1 cellular context compared by ENCODE assay signal in the genomic region with DNA sequence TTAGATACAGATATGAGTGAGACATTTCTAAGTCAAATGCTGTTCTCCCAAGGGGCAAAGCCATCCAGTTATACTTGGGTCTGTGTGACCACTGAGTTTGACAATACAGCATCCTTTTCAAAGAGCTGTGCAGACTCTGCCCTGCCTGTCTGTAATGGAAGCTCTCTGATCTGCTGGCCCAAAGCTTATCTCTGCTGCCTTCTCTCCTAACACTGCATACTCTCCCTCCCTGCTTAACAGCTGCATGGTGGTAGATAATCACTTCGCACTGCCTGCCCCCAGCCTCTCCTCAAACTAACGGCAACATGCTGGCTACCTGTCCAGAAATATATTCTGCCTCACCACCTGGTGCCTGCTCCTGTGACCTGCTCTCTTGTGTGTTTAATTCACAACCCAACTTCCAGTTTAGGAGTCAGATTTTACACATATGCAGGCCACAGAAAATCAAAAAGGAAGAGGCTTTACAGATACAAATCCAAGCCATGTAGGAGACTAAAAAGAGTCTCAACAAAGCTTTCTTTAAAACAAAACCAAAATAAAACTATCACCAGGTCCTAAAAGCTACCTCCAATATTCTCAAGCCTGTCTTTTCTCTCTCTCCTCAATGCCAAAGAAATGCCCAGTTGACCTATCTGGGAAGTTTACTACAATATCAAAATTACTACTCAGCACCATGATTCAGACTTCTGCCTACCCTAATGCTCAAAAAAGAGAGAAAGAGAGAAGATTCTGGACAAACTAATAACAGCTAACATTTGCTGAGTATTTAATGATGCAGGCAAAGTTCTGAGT.
TF ChIP-seq lines count a peak whose summit lies in the region.

No MANE protein-coding gene starts in this region.

TF ChIP-seq in K562, 482 proteins besides CTCF, POLR2A, EP300 and RAD21 (continued from another document and continues in another):
- TF ChIP-seq, protein P1, sequence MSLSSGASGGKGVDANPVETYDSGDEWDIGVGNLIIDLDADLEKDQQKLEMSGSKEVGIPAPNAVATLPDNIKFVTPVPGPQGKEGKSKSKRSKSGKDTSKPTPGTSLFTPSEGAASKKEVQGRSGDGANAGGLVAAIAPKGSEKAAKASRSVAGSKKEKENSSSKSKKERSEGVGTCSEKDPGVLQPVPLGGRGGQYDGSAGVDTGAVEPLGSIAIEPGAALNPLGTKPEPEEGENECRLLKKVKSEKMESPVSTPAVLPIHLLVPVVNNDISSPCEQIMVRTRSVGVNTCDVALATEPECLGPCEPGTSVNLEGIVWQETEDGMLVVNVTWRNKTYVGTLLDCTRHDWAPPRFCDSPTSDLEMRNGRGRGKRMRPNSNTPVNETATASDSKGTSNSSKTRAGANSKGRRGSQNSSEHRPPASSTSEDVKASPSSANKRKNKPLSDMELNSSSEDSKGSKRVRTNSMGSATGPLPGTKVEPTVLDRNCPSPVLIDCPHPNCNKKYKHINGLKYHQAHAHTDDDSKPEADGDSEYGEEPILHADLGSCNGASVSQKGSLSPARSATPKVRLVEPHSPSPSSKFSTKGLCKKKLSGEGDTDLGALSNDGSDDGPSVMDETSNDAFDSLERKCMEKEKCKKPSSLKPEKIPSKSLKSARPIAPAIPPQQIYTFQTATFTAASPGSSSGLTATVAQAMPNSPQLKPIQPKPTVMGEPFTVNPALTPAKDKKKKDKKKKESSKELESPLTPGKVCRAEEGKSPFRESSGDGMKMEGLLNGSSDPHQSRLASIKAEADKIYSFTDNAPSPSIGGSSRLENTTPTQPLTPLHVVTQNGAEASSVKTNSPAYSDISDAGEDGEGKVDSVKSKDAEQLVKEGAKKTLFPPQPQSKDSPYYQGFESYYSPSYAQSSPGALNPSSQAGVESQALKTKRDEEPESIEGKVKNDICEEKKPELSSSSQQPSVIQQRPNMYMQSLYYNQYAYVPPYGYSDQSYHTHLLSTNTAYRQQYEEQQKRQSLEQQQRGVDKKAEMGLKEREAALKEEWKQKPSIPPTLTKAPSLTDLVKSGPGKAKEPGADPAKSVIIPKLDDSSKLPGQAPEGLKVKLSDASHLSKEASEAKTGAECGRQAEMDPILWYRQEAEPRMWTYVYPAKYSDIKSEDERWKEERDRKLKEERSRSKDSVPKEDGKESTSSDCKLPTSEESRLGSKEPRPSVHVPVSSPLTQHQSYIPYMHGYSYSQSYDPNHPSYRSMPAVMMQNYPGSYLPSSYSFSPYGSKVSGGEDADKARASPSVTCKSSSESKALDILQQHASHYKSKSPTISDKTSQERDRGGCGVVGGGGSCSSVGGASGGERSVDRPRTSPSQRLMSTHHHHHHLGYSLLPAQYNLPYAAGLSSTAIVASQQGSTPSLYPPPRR (CRISPR knock-in tag; IDR thresholded peaks at IDR 0.05; ENCODE audit: borderline replicate concordance), result no peak
- TF ChIP-seq ZFP1 (CRISPR knock-in tag; IDR thresholded peaks at IDR 0.05) (no peak), PPARD (CRISPR knock-in tag; IDR thresholded peaks at IDR 0.05) (no peak), HDAC2 (IDR thresholded peaks at IDR 0.05) (peak; percentile 94), SRSF1 (IDR thresholded peaks at IDR 0.05; ENCODE audit: low read depth, low read length) (no peak), SMAD3 (CRISPR knock-in tag; conservative IDR thresholded peaks at IDR 0.05) (no peak), FUS (optimal IDR thresholded peaks at IDR 0.05; ENCODE audit: low read depth, low read length) (no peak), ZNF717 (CRISPR knock-in tag; IDR thresholded peaks at IDR 0.05) (no peak), CBX8 (IDR thresholded peaks at IDR 0.05; ENCODE audit: borderline replicate concordance, extremely low read depth, low read depth, low read length, poor library complexity, severe bottlenecking) (no peak), GABPA (tag; conservative IDR thresholded peaks at IDR 0.05; ENCODE audit: low read depth) (no peak), NR4A1 (CRISPR knock-in tag; IDR thresholded peaks at IDR 0.05) (no peak), NR4A1 (tag; IDR thresholded peaks at IDR 0.05) (0 out of 2 replicates have a peak, but pooled peaks have one; percentile 34), CAMTA2 (CRISPR knock-in tag; conservative IDR thresholded peaks at IDR 0.05) (no peak), PTTG1 (tag; IDR thresholded peaks at IDR 0.05; ENCODE audit: low read depth) (no peak), YY1 (IDR thresholded peaks at IDR 0.05; ENCODE audit: borderline replicate concordance in 1 of 3, control insufficient read depth in 1 of 3, extremely low read depth in 1 of 3, insufficient read depth in 3 of 3, insufficient read length in 1 of 3, insufficient replicate concordance in 2 of 3, low read depth in 1 of 3, low read length in 2 of 3) (peak in 2 of 3 experiments; percentile 29 to 61), ZNF436 (CRISPR knock-in tag; IDR thresholded peaks at IDR 0.05) (no peak), BRCA1 (IDR thresholded peaks at IDR 0.05) (no peak), BRCA1 (CRISPR knock-in tag; IDR thresholded peaks at IDR 0.05) (no peak), ZNF316 (IDR thresholded peaks at IDR 0.05) (peak; percentile 21; the same call in 1 of the 2 replicates), LEF1 (IDR thresholded peaks at IDR 0.05) (peak; percentile 90), MED1 (CRISPR knock-in tag; IDR thresholded peaks at IDR 0.05; ENCODE audit: borderline replicate concordance) (no peak), NR1H2 (CRISPR knock-in tag; IDR thresholded peaks at IDR 0.05) (no peak), SPI1 (IDR thresholded peaks at IDR 0.05; ENCODE audit: borderline replicate concordance, low read depth, low read length) (no peak), SIX5 (IDR thresholded peaks at IDR 0.05; ENCODE audit: borderline replicate concordance in 1 of 2, insufficient read depth in 1 of 2, low read depth in 1 of 2, low read length in 2 of 2) (no peak), NFE2 (IDR thresholded peaks at IDR 0.05; ENCODE audit: low read depth) (peak; percentile 36; the same call in 1 of the 2 replicates), ZNF696 (CRISPR knock-in tag; conservative IDR thresholded peaks at IDR 0.05) (no peak), MTA1 (IDR thresholded peaks at IDR 0.05; ENCODE audit: borderline replicate concordance) (peak; percentile 83)
- TF ChIP-seq, protein P2, sequence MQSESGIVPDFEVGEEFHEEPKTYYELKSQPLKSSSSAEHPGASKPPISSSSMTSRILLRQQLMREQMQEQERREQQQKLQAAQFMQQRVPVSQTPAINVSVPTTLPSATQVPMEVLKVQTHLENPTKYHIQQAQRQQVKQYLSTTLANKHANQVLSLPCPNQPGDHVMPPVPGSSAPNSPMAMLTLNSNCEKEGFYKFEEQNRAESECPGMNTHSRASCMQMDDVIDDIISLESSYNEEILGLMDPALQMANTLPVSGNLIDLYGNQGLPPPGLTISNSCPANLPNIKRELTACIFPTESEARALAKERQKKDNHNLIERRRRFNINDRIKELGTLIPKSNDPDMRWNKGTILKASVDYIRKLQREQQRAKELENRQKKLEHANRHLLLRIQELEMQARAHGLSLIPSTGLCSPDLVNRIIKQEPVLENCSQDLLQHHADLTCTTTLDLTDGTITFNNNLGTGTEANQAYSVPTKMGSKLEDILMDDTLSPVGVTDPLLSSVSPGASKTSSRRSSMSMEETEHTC (IDR thresholded peaks at IDR 0.05), result peak; percentile 63; the same call in 1 of the 2 replicates
- TF ChIP-seq, protein P3, sequence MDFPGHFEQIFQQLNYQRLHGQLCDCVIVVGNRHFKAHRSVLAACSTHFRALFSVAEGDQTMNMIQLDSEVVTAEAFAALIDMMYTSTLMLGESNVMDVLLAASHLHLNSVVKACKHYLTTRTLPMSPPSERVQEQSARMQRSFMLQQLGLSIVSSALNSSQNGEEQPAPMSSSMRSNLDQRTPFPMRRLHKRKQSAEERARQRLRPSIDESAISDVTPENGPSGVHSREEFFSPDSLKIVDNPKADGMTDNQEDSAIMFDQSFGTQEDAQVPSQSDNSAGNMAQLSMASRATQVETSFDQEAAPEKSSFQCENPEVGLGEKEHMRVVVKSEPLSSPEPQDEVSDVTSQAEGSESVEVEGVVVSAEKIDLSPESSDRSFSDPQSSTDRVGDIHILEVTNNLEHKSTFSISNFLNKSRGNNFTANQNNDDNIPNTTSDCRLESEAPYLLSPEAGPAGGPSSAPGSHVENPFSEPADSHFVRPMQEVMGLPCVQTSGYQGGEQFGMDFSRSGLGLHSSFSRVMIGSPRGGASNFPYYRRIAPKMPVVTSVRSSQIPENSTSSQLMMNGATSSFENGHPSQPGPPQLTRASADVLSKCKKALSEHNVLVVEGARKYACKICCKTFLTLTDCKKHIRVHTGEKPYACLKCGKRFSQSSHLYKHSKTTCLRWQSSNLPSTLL (IDR thresholded peaks at IDR 0.05), result no peak
- TF ChIP-seq, protein P4, sequence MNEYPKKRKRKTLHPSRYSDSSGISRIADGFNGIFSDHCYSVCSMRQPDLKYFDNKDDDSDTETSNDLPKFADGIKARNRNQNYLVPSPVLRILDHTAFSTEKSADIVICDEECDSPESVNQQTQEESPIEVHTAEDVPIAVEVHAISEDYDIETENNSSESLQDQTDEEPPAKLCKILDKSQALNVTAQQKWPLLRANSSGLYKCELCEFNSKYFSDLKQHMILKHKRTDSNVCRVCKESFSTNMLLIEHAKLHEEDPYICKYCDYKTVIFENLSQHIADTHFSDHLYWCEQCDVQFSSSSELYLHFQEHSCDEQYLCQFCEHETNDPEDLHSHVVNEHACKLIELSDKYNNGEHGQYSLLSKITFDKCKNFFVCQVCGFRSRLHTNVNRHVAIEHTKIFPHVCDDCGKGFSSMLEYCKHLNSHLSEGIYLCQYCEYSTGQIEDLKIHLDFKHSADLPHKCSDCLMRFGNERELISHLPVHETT (CRISPR knock-in tag; conservative IDR thresholded peaks at IDR 0.05 in 1 of 2, IDR thresholded peaks at IDR 0.05 in 1 of 2), result peak in 1 of 2 experiments; percentile 65; a peak in 1 of 4 replicates
- TF ChIP-seq, protein P5, sequence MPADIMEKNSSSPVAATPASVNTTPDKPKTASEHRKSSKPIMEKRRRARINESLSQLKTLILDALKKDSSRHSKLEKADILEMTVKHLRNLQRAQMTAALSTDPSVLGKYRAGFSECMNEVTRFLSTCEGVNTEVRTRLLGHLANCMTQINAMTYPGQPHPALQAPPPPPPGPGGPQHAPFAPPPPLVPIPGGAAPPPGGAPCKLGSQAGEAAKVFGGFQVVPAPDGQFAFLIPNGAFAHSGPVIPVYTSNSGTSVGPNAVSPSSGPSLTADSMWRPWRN (IDR thresholded peaks at IDR 0.05; ENCODE audit: low read depth), result peak; percentile 64; the same call in 1 of the 2 replicates
- TF ChIP-seq, protein P6, sequence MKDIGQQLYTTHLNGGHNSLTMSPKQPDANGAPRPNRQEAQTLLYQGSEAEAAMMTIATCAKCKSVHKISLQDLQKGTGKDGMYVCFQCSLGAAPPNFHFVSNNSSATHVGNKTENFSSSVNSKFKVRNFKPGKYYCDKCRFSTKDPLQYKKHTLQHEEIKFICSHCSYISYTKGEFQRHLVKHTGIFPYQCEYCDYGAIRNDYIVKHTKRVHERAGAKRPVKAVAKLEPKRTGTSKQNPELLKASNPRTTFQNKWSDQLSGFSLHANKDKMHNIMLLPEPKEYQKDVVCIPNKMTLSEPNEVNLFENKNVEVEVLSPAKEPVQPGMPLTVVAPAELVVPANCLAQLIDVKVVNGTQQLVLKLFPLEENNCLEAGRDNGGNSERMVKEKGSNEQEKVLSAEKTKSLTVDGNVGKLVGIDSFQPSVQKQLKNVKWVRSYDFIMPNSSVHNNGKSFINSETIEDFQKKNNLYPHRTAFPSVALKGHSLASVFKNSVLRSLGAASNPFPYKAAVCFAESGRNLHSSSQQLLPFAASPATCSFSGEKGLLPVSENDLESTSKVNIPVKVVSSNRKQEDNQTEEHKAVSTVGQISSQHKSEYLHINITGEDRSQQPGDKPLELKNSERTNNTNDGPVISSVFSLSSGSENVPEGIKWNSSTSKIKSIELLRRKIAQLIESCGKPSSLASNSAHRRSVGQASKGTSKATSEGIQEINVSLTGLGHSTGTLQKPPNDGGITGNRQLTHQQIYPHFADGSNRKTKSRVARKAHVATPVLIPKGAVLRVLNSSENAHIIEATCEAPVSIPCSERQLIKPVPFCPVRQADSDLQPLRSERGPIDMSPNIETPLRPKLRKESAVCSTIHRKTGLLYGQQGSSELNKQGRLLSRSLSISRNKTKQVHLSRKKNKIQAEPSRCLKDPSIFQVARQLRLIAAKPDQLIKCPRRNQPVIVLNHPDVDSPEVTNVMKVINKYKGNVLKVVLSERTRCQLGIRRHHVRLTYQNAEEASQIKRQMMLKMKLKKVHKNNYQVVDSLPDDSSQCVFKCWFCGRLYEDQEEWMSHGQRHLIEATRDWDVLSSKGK (CRISPR knock-in tag; IDR thresholded peaks at IDR 0.05), result no peak
- TF ChIP-seq, protein P7, sequence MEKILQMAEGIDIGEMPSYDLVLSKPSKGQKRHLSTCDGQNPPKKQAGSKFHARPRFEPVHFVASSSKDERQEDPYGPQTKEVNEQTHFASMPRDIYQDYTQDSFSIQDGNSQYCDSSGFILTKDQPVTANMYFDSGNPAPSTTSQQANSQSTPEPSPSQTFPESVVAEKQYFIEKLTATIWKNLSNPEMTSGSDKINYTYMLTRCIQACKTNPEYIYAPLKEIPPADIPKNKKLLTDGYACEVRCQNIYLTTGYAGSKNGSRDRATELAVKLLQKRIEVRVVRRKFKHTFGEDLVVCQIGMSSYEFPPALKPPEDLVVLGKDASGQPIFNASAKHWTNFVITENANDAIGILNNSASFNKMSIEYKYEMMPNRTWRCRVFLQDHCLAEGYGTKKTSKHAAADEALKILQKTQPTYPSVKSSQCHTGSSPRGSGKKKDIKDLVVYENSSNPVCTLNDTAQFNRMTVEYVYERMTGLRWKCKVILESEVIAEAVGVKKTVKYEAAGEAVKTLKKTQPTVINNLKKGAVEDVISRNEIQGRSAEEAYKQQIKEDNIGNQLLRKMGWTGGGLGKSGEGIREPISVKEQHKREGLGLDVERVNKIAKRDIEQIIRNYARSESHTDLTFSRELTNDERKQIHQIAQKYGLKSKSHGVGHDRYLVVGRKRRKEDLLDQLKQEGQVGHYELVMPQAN (IDR thresholded peaks at IDR 0.05; ENCODE audit: borderline replicate concordance), result no peak; the same call in 1 of the 2 replicates
- TF ChIP-seq, protein P8, sequence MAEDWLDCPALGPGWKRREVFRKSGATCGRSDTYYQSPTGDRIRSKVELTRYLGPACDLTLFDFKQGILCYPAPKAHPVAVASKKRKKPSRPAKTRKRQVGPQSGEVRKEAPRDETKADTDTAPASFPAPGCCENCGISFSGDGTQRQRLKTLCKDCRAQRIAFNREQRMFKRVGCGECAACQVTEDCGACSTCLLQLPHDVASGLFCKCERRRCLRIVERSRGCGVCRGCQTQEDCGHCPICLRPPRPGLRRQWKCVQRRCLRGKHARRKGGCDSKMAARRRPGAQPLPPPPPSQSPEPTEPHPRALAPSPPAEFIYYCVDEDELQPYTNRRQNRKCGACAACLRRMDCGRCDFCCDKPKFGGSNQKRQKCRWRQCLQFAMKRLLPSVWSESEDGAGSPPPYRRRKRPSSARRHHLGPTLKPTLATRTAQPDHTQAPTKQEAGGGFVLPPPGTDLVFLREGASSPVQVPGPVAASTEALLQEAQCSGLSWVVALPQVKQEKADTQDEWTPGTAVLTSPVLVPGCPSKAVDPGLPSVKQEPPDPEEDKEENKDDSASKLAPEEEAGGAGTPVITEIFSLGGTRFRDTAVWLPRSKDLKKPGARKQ (CRISPR knock-in tag; IDR thresholded peaks at IDR 0.05), result no peak
